In genomic region chr3:23653647-23654525, GRCh38 we compare ENCODE assay signal across 10 cellular contexts.
DNase-seq lines count a peak whose midpoint lies in the region; ATAC-seq and TF ChIP-seq lines count a peak whose summit lies in the region.
"Had no signal": no experiment of that assay in that cellular context is flagged by ENCODE, and none has a peak within 500 bp of the region (broad histone marks: within the 10 kb centered on the region; RNA-seq: fewer than 3 reads in every experiment).

No MANE protein-coding gene starts in this region.

- ATAC-seq in GM18868 (IDR thresholded peaks at IDR 0.05; ENCODE audit: unreplicated experiment) (peak; percentile 84), GM21576 (IDR thresholded peaks at IDR 0.05; ENCODE audit: unreplicated experiment) (peak; percentile 94), HG03280 (IDR thresholded peaks at IDR 0.05; ENCODE audit: unreplicated experiment) (peak; percentile 90), left colon (peak; percentile 26)

- H3K4me3 ChIP-seq in lower leg skin (ENCODE audit: low read depth, poor library complexity, severe bottlenecking) = no peak overlapping the region

- H3K27ac Mint-ChIP-seq in activated T-helper 1 cell treated with anti-CD3 and anti-CD28 coated beads, Interleukin-12 subunit alpha, Interleukin-12 subunit beta, Interleukin-2, Interleukin-4 antibody, amounts not matched to agents 30 ng/mL and 10 ng/mL and 1 ng/mL, durations not matched to agents 14 hours and 24 hours and 36 hours = no peak overlapping the region

- peaks cover 11% of the 10 kb centered on the region for H3K9me3 Mint-ChIP-seq in activated T-helper 1 cell treated with anti-CD3 and anti-CD28 coated beads, Interleukin-12 subunit alpha, Interleukin-12 subunit beta, Interleukin-2, Interleukin-4 antibody, amounts not matched to agents 30 ng/mL and 10 ng/mL and 1 ng/mL, durations not matched to agents 14 hours and 24 hours and 36 hours

- intact Hi-C loops in left colon (cut with DNase I, micrococcal nuclease) (no loop called here), lower leg skin (cut with DNase I; ENCODE audit: low total_unique reads) (no loop called here)
- intact Hi-C loops in activated T-helper 1 cell treated with anti-CD3 and anti-CD28 coated beads, Interleukin-12 subunit alpha, Interleukin-12 subunit beta, Interleukin-2, Interleukin-4 antibody, amounts not matched to agents 30 ng/mL and 10 ng/mL and 1 ng/mL, durations not matched to agents 14 hours and 24 hours and 36 hours (cut with micrococcal nuclease) = no loop called here

- 72 to 78% methylated on average over 9 of the region's 9 CpGs for WGBS in lower leg skin, 2 donors

- H3K4me3 Mint-ChIP-seq in activated T-helper 1 cell treated with anti-CD3 and anti-CD28 coated beads, Interleukin-12 subunit alpha, Interleukin-12 subunit beta, Interleukin-2, Interleukin-4 antibody, amounts not matched to agents 30 ng/mL and 10 ng/mL and 1 ng/mL, durations not matched to agents 14 hours and 24 hours and 36 hours = no peak overlapping the region

- no peak for TF ChIP-seq POLR2A in lower leg skin (IDR thresholded peaks at IDR 0.05)

- peaks cover 7% of the 10 kb centered on the region for H3K27me3 Mint-ChIP-seq in activated T-helper 1 cell treated with anti-CD3 and anti-CD28 coated beads, Interleukin-12 subunit alpha, Interleukin-12 subunit beta, Interleukin-2, Interleukin-4 antibody, amounts not matched to agents 30 ng/mL and 10 ng/mL and 1 ng/mL, durations not matched to agents 14 hours and 24 hours and 36 hours (ENCODE audit: insufficient read depth)

- no peaks in the 10 kb centered on the region for H3K36me3 Mint-ChIP-seq in activated T-helper 1 cell treated with anti-CD3 and anti-CD28 coated beads, Interleukin-12 subunit alpha, Interleukin-12 subunit beta, Interleukin-2, Interleukin-4 antibody, amounts not matched to agents 30 ng/mL and 10 ng/mL and 1 ng/mL, durations not matched to agents 14 hours and 24 hours and 36 hours (ENCODE audit: low read depth)

- peaks cover 8% of the 10 kb centered on the region for H3K4me1 Mint-ChIP-seq in activated T-helper 1 cell treated with anti-CD3 and anti-CD28 coated beads, Interleukin-12 subunit alpha, Interleukin-12 subunit beta, Interleukin-2, Interleukin-4 antibody, amounts not matched to agents 30 ng/mL and 10 ng/mL and 1 ng/mL, durations not matched to agents 14 hours and 24 hours and 36 hours (ENCODE audit: low read depth)

- DNase-seq in left colon (no peak), middle frontal gyrus (ENCODE audit: extremely low spot score, low spot score) (no peak), lower leg skin (ENCODE audit: low spot score in 2 of 2) (no peak)
- no peak for DNase-seq in activated T-helper 1 cell treated with anti-CD3 and anti-CD28 coated beads, Interleukin-12 subunit alpha, Interleukin-12 subunit beta, Interleukin-2, Interleukin-4 antibody, amounts not matched to agents 30 ng/mL and 10 ng/mL and 1 ng/mL, durations not matched to agents 14 hours and 24 hours and 36 hours (ENCODE audit: low spot score)
- DNase-seq: activated T-cell treated with anti-CD3 and anti-CD28 coated beads for 4 hours, GF-D8, NCI-H1092 had no signal

- no peak for TF ChIP-seq CTCF in lower leg skin (IDR thresholded peaks at IDR 0.05)

Comparison
In these comparisons a context has a peak if more than half of its experiments do, and no peak if none do; other contexts are left out.
1. ATAC-seq: peak in every context shown above with its lines; median percentile 94 in GM21576; 90 in HG03280; 84 in GM18868; 26 in left colon.